In genomic region chr10:75708060-75708459, GRCh38 we compare ENCODE assay signal across 22 cellular contexts.
DNase-seq lines count a peak whose midpoint lies in the region; ATAC-seq, FAIRE-seq and TF ChIP-seq lines count a peak whose summit lies in the region.
"Had no signal": no experiment of that assay in that cellular context is flagged by ENCODE, and none has a peak within 500 bp of the region (broad histone marks: within the 10 kb centered on the region; RNA-seq: fewer than 3 reads in every experiment).

No MANE protein-coding gene starts in this region.

- no peaks in the 10 kb centered on the region for H3K9me3 Mint-ChIP-seq in CD4-positive, alpha-beta T cell
- H3K9me3 Mint-ChIP-seq in activated CD4-positive, alpha-beta T cell treated with anti-CD3 and anti-CD28 coated beads, Interleukin-2, amount 10 ng/mL, durations not matched to agents 7 days and 5 days, result no peaks in the 10 kb centered on the region
- H3K9me3 Mint-ChIP-seq: memory B cell had no signal

- no peak overlapping the region for H3K23ac ChIP-seq in H1 (ENCODE audit: insufficient read length)

- no peak for TF ChIP-seq EP300 in H1 (IDR thresholded peaks at IDR 0.05; ENCODE audit: borderline replicate concordance in 1 of 2, low read depth in 2 of 2, low read length in 2 of 2)

- H2AK5ac ChIP-seq in H1 (ENCODE audit: low read depth, low read length), result no peak overlapping the region

- H3K18ac ChIP-seq in H1 (ENCODE audit: extremely low read depth, low read length), result no peak overlapping the region; the same call in 1 of the 2 replicates

- H4K20me1 ChIP-seq in H1 (replicated peaks in 1 of 2; ENCODE audit: control insufficient read depth in 1 of 2, insufficient read depth in 2 of 2, low read length in 2 of 2), result no peaks in the 10 kb centered on the region
- H4K20me1 ChIP-seq: BLaER1 had no signal

- POLR2A ChIA-PET in H1 (lab: Charles Lee; ENCODE audit: partially characterized antibody), result no interaction called here
- POLR2A ChIA-PET in CD4-positive, alpha-beta T cell (lab: Charles Lee), result no interaction called here
- POLR2A ChIA-PET in activated CD4-positive, alpha-beta T cell treated with anti-CD3 and anti-CD28 coated beads, Interleukin-2, amount 10 ng/mL, durations not matched to agents 7 days and 5 days (lab: Charles Lee), result no interaction called here

- no peak overlapping the region for H3K27ac ChIP-seq in H1 (ENCODE audit: low read depth, low read length)
- no peak overlapping the region for H3K27ac ChIP-seq in CD4-positive, alpha-beta T cell (ENCODE audit: low read depth, low read length)
- H3K27ac ChIP-seq: BLaER1, KMS-11, ovary, right lobe of liver, vagina had no signal

- no peak overlapping the region for H3K56ac ChIP-seq in H1 (replicated peaks; ENCODE audit: insufficient read length, low read depth, low read length)

- H3K14ac ChIP-seq in H1 (ENCODE audit: insufficient read length), result no peak overlapping the region

- H2BK5ac ChIP-seq in H1 (ENCODE audit: low read depth, low read length), result no peak overlapping the region

- no peak for TF ChIP-seq POLR2A in H1 (IDR thresholded peaks at IDR 0.05; ENCODE audit: control extremely low read depth in 1 of 2, low read depth in 2 of 2, low read length in 2 of 2)

- no peaks in the 10 kb centered on the region for H3K79me1 ChIP-seq in H1 (ENCODE audit: low read depth, low read length)

- no peak for TF ChIP-seq RAD21 in H1 (IDR thresholded peaks at IDR 0.05 in 1 of 2, conservative IDR thresholded peaks at IDR 0.05 in 1 of 2; ENCODE audit: low read depth in 2 of 2, low read length in 2 of 2)

- no peaks in the 10 kb centered on the region for H3K4me1 Mint-ChIP-seq in CD4-positive, alpha-beta T cell (ENCODE audit: low read depth)
- H3K4me1 Mint-ChIP-seq in activated CD4-positive, alpha-beta T cell treated with anti-CD3 and anti-CD28 coated beads, Interleukin-2, amount 10 ng/mL, durations not matched to agents 7 days and 5 days, result no peaks in the 10 kb centered on the region

- peak overlapping the region; percentile 45; the same call in 1 of the 2 replicates for H2AFZ ChIP-seq in H1 (ENCODE audit: low read length)

- TF ChIP-seq CTCF in H1 (IDR thresholded peaks at IDR 0.05; ENCODE audit: control extremely low read depth in 1 of 3, insufficient read depth in 1 of 3, low read depth in 1 of 3, low read length in 3 of 3), result no peak
- no peak for TF ChIP-seq CTCF in CD4-positive, alpha-beta T cell (IDR thresholded peaks at IDR 0.05)

- no peaks in the 10 kb centered on the region for H3K36me3 ChIP-seq in H1 (ENCODE audit: control insufficient read depth in 2 of 4, insufficient read depth in 4 of 4, low read length in 3 of 4)
- H3K36me3 ChIP-seq: BLaER1, ovary, right lobe of liver, vagina had no signal

- H2BK12ac ChIP-seq in H1 (ENCODE audit: low read depth, low read length), result no peak overlapping the region

- peaks cover 38% of the 10 kb centered on the region for H3K27me3 Mint-ChIP-seq in CD4-positive, alpha-beta T cell
- peaks cover 14% of the 10 kb centered on the region for H3K27me3 Mint-ChIP-seq in activated CD4-positive, alpha-beta T cell treated with anti-CD3 and anti-CD28 coated beads, Interleukin-2, amount 10 ng/mL, durations not matched to agents 7 days and 5 days

- H3K4me3 Mint-ChIP-seq in CD4-positive, alpha-beta T cell, result no peak overlapping the region
- H3K4me3 Mint-ChIP-seq in activated CD4-positive, alpha-beta T cell treated with anti-CD3 and anti-CD28 coated beads, Interleukin-2, amount 10 ng/mL, durations not matched to agents 7 days and 5 days, result no peak overlapping the region
- H3K4me3 Mint-ChIP-seq: activated naive CD8-positive, alpha-beta T cell; effector memory CD8-positive, alpha-beta T cell; memory B cell had no signal

- no peak overlapping the region for H2BK15ac ChIP-seq in H1 (ENCODE audit: low read length)

- H3K27ac Mint-ChIP-seq in CD4-positive, alpha-beta T cell, result no peak overlapping the region
- H3K27ac Mint-ChIP-seq in activated CD4-positive, alpha-beta T cell treated with anti-CD3 and anti-CD28 coated beads, Interleukin-2, amount 10 ng/mL, durations not matched to agents 7 days and 5 days, result no peak overlapping the region
- H3K27ac Mint-ChIP-seq: activated naive CD8-positive, alpha-beta T cell; effector memory CD8-positive, alpha-beta T cell; memory B cell had no signal

- H3K9ac ChIP-seq in H1 (replicated peaks in 1 of 4; ENCODE audit: extremely low read depth in 1 of 4, low read depth in 3 of 4, low read length in 3 of 4), result no peak overlapping the region
- H3K9ac ChIP-seq: BLaER1, KMS-11 had no signal

- 92% methylated on average over 9 of the region's 9 CpGs; no CpG with 5 or more reads in 1 of the 2 experiments for WGBS in H1 (ENCODE audit: extremely low coverage in 1 of 2, insufficient coverage in 1 of 2, insufficient read length in 1 of 2, insufficient replicate concordance in 2 of 2, low coverage in 1 of 2, low lambda C conversion rate in 2 of 2, missing lambda C conversion rate in 1 of 2), 2 experiments

- H3K4me1 ChIP-seq in H1 (replicated peaks in 1 of 4; ENCODE audit: control insufficient read depth in 3 of 4, insufficient read depth in 4 of 4, low read length in 3 of 4), result peaks cover 2 to 23% (median 19%) of the 10 kb centered on the region in 4 experiments; a peak in 5 of 7 replicates
- H3K4me1 ChIP-seq: BLaER1, vagina had no signal

- intact Hi-C loops in CD4-positive, alpha-beta T cell (cut with DNase I, micrococcal nuclease), result no loop called here

- no peak overlapping the region; the same call in 1 of the 2 replicates for H4K8ac ChIP-seq in H1 (ENCODE audit: extremely low read depth, insufficient read depth, low read length)

- H3K4me3 ChIP-seq in H1 (ENCODE audit: extremely low read depth in 1 of 4, insufficient read depth in 2 of 4, low read depth in 3 of 4, low read length in 4 of 4), result no peak overlapping the region
- H3K4me3 ChIP-seq: BLaER1, ovary, right lobe of liver, vagina had no signal

- H4K5ac ChIP-seq in H1 (ENCODE audit: insufficient read length, low read depth, low read length), result no peak overlapping the region

- H3K4ac ChIP-seq in H1 (replicated peaks; ENCODE audit: insufficient read length, low read depth, low read length), result no peak overlapping the region

- H3K9me3 ChIP-seq in H1 (ENCODE audit: insufficient read depth in 2 of 2, low read depth in 1 of 2, low read length in 1 of 2), result no peaks in the 10 kb centered on the region
- H3K9me3 ChIP-seq in CD4-positive, alpha-beta T cell (ENCODE audit: control insufficient read depth, low read length), result no peaks in the 10 kb centered on the region
- H3K9me3 ChIP-seq: BLaER1, ovary, right lobe of liver, vagina had no signal

- H3K23me2 ChIP-seq in H1 (ENCODE audit: low read depth, low read length), result no peaks in the 10 kb centered on the region

- H3K79me2 ChIP-seq in H1 (ENCODE audit: control insufficient read depth in 1 of 2, insufficient read depth in 2 of 2, low read length in 2 of 2), result no peaks in the 10 kb centered on the region

- ATAC-seq in HG03571 (IDR thresholded peaks at IDR 0.05; ENCODE audit: unreplicated experiment), result no peak
- no peak for ATAC-seq in CD4-positive, alpha-beta T cell (ENCODE audit: poor library complexity)
- ATAC-seq: effector memory CD8-positive, alpha-beta T cell; right lobe of liver had no signal

- DNase-seq in NCI-H748 (lab: John Stamatoyannopoulos, UW; ENCODE audit: unreplicated experiment) (peak; percentile 16), NCI-H748 treated with DMSO at 0.1 percent for 48 hours (lab: John Stamatoyannopoulos, UW) (no peak), NCI-H524 treated with DMSO at 0.1 percent for 48 hours (lab: John Stamatoyannopoulos, UW) (peak; percentile 20), H1 (ENCODE audit: low read depth in 1 of 2, low spot score in 2 of 2) (no peak), urothelium cell line (ENCODE audit: low spot score) (peak; percentile 28)
- no peak for DNase-seq in CD4-positive, alpha-beta T cell
- no peak for DNase-seq in activated CD4-positive, alpha-beta T cell treated with anti-CD3 and anti-CD28 coated beads, Interleukin-2, amount 10 ng/mL, durations not matched to agents 7 days and 5 days
- DNase-seq: activated CD4-positive, alpha-beta T cell treated with anti-CD3 and anti-CD28 coated beads for 4 hours; effector memory CD8-positive, alpha-beta T cell; NCI-H2171 treated with DMSO at 0.1 percent for 48 hours; ovary; right lobe of liver; substantia nigra; SW 1271 had no signal

- CTCF ChIA-PET in H1 (lab: Charles Lee; ENCODE audit: partially characterized antibody), result interaction anchor here (0.7 to 1.4 kb wide), 3 partner anchors 10 to 94 kb away, joined by 3 to 4 read pairs (median 3); no protein-coding TSS in a partner anchor
- CTCF ChIA-PET in CD4-positive, alpha-beta T cell (lab: Charles Lee), result no interaction called here
- CTCF ChIA-PET in activated CD4-positive, alpha-beta T cell treated with anti-CD3 and anti-CD28 coated beads, Interleukin-2, amount 10 ng/mL, durations not matched to agents 7 days and 5 days (lab: Charles Lee), result no interaction called here

- H2BK120ac ChIP-seq in H1 (replicated peaks; ENCODE audit: low read depth, low read length), result no peak overlapping the region

- no peaks in the 10 kb centered on the region for H3K36me3 Mint-ChIP-seq in CD4-positive, alpha-beta T cell (ENCODE audit: low read depth)
- no peaks in the 10 kb centered on the region for H3K36me3 Mint-ChIP-seq in activated CD4-positive, alpha-beta T cell treated with anti-CD3 and anti-CD28 coated beads, Interleukin-2, amount 10 ng/mL, durations not matched to agents 7 days and 5 days (ENCODE audit: low read depth)
- H3K36me3 Mint-ChIP-seq: activated naive CD8-positive, alpha-beta T cell; memory B cell had no signal

- H3K27me3 ChIP-seq in H1 (replicated peaks in 1 of 4; ENCODE audit: control insufficient read depth in 3 of 4, extremely low read depth in 1 of 4, insufficient read depth in 3 of 4, low read length in 3 of 4), result no peaks in the 10 kb centered on the region
- peaks cover 17% of the 10 kb centered on the region for H3K27me3 ChIP-seq in CD4-positive, alpha-beta T cell (ENCODE audit: control insufficient read depth, insufficient read depth, low read length)
- H3K27me3 ChIP-seq: BLaER1, ovary, right lobe of liver, vagina had no signal

- H4K91ac ChIP-seq in H1 (replicated peaks; ENCODE audit: insufficient read length, low read length), result no peak overlapping the region

- H3K4me2 ChIP-seq in H1 (ENCODE audit: insufficient read depth in 1 of 2, low read depth in 2 of 2, low read length in 2 of 2), result 0 out of 4 replicates have a peak overlapping the region, but pooled peaks of 1 of the 2 experiments have one; percentile 22
- H3K4me2 ChIP-seq: BLaER1, KMS-11 had no signal

- FAIRE-seq in H1 (lab: Jason Lieb, UNC), result no peak
- peak; percentile 37 for FAIRE-seq in urothelium cell line (lab: Jason Lieb, UNC)
- FAIRE-seq: D721Med, GM18507 had no signal

- H2BK20ac ChIP-seq in H1 (ENCODE audit: low read length), result no peak overlapping the region

TF ChIP-seq in H1, 55 proteins besides CTCF, POLR2A, EP300 and RAD21:
- TF ChIP-seq SP1 (IDR thresholded peaks at IDR 0.05; ENCODE audit: low read depth, low read length), result no peak
- no peak for TF ChIP-seq ZNF274 (IDR thresholded peaks at IDR 0.05; ENCODE audit: borderline replicate concordance, extremely low read depth, low read length)
- TF ChIP-seq RBBP5 (IDR thresholded peaks at IDR 0.05; ENCODE audit: borderline replicate concordance, low read depth, low read length), result no peak
TF ChIP-seq in H1: peak in this region for 0.

Comparison
In these comparisons a context has a peak if more than half of its experiments do, and no peak if none do; other contexts are left out.
1. DNase-seq: peak in NCI-H748 (single experiment), NCI-H524 treated with DMSO at 0.1 percent for 48 hours (single experiment) and urothelium cell line (single experiment); none in NCI-H748 treated with DMSO at 0.1 percent for 48 hours (single experiment), H1 (0 of 2), CD4-positive, alpha-beta T cell (0 of 10) and activated CD4-positive, alpha-beta T cell treated with anti-CD3 and anti-CD28 coated beads, Interleukin-2, amount 10 ng/mL, durations not matched to agents 7 days and 5 days (single experiment).